In the genomic region with DNA sequence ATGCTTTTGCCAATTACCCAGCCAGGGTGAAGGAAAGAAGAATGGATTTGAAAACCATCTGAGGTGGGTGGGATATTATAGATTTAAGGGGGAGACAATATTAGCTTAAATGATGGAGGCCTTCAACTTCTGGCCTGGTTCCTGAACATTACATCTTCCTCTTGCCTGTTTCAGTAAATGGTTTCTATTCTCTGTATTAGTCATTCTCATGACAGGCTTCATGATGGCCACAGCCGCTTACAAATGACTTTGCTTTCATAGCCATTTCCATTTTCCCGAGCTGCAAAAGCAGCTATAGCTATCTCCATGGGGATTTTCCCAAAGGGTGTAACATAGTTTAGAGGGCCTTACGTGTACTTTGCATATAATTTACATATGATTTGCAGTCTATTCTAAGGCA, we compare ENCODE assay signal across 15 cellular contexts.
DNase-seq lines count a peak whose midpoint lies in the region; ATAC-seq and TF ChIP-seq lines count a peak whose summit lies in the region.
"Had no signal": no experiment of that assay in that cellular context is flagged by ENCODE, and none has a peak within 500 bp of the region (broad histone marks: within the 10 kb centered on the region; RNA-seq: fewer than 3 reads in every experiment).

No MANE protein-coding gene starts in this region.

- ATAC-seq in GM18505 (IDR thresholded peaks at IDR 0.05; ENCODE audit: unreplicated experiment) (peak; percentile 95), HG02938 (IDR thresholded peaks at IDR 0.05; ENCODE audit: unreplicated experiment) (peak; percentile 94), gastrocnemius medialis (no peak)
- ATAC-seq: left colon; naive thymus-derived CD4-positive, alpha-beta T cell had no signal

- H3K27ac ChIP-seq in gastrocnemius medialis (no peak overlapping the region), brain microvascular endothelial cell (no peak overlapping the region)

- no peak for TF ChIP-seq CTCF in GM20000 (IDR thresholded peaks at IDR 0.05; ENCODE audit: extremely low read depth, missing control alignments)
- TF ChIP-seq CTCF in gastrocnemius medialis (IDR thresholded peaks at IDR 0.05 in 4 of 5, conservative IDR thresholded peaks at IDR 0.05 in 1 of 5) = no peak
- TF ChIP-seq CTCF in brain microvascular endothelial cell (IDR thresholded peaks at IDR 0.05; ENCODE audit: low read depth, low read length, missing control alignments) = no peak

- no peaks in the 10 kb centered on the region for H3K4me1 ChIP-seq in gastrocnemius medialis

- no peak for TF ChIP-seq POLR2A in GM18505 (IDR thresholded peaks at IDR 0.05; ENCODE audit: borderline replicate concordance, extremely low read depth, insufficient read depth, insufficient read length)
- TF ChIP-seq POLR2A in gastrocnemius medialis (IDR thresholded peaks at IDR 0.05) = no peak

- DNase-seq in GM20000 (ENCODE audit: low spot score) = peak; percentile 15
- peak; percentile 46 for DNase-seq in MV-4-11 (lab: John Stamatoyannopoulos, UW)
- no peak for DNase-seq in D341Med (ENCODE audit: low spot score)
- DNase-seq in gastrocnemius medialis = no peak
- no peak for DNase-seq in iPS-NIHi11 (ENCODE audit: low spot score)
- no peak for DNase-seq in brain microvascular endothelial cell
- DNase-seq: activated CD4-positive, CD25-positive, alpha-beta regulatory T cell; Calu3; left colon; naive thymus-derived CD4-positive, alpha-beta T cell; NCI-H2107; retina; stimulated activated CD4-positive, alpha-beta T cell treated with anti-CD3 and anti-CD28 coated beads, Interleukin-2, amount 100 ng/mL, for 24 hours had no signal

- H3K4me3 ChIP-seq in gastrocnemius medialis (no peak overlapping the region), brain microvascular endothelial cell (ENCODE audit: low read depth, low read length) (no peak overlapping the region)

- intact Hi-C loops in gastrocnemius medialis (cut with DNase I; ENCODE audit: low total_unique reads) = no loop called here

- in situ Hi-C loops in gastrocnemius medialis (cut with MboI; ENCODE audit: low sequenced_read_pairs in 4 of 4) (no loop called here), brain microvascular endothelial cell (cut with HindIII; ENCODE audit: low pct_ligation_motif_present, low sequenced_read_pairs) (no loop called here)

- no peaks in the 10 kb centered on the region for H3K27me3 ChIP-seq in gastrocnemius medialis
- no peaks in the 10 kb centered on the region for H3K27me3 ChIP-seq in brain microvascular endothelial cell (replicated peaks)

- H3K9me3 ChIP-seq in gastrocnemius medialis = no peaks in the 10 kb centered on the region

- H3K36me3 ChIP-seq in gastrocnemius medialis = no peaks in the 10 kb centered on the region
- no peaks in the 10 kb centered on the region for H3K36me3 ChIP-seq in brain microvascular endothelial cell (replicated peaks)

Comparison
In these comparisons a context has a peak if more than half of its experiments do, and no peak if none do; other contexts are left out.
1. ATAC-seq: peak in GM18505 (single experiment) and HG02938 (single experiment); none in gastrocnemius medialis (0 of 2).
2. DNase-seq: peak in GM20000 (single experiment) and MV-4-11 (single experiment); none in D341Med (single experiment), gastrocnemius medialis (0 of 2), iPS-NIHi11 (single experiment) and brain microvascular endothelial cell (single experiment).